Comparison of ENCODE assay signal across 7 cellular contexts in the genomic region with DNA sequence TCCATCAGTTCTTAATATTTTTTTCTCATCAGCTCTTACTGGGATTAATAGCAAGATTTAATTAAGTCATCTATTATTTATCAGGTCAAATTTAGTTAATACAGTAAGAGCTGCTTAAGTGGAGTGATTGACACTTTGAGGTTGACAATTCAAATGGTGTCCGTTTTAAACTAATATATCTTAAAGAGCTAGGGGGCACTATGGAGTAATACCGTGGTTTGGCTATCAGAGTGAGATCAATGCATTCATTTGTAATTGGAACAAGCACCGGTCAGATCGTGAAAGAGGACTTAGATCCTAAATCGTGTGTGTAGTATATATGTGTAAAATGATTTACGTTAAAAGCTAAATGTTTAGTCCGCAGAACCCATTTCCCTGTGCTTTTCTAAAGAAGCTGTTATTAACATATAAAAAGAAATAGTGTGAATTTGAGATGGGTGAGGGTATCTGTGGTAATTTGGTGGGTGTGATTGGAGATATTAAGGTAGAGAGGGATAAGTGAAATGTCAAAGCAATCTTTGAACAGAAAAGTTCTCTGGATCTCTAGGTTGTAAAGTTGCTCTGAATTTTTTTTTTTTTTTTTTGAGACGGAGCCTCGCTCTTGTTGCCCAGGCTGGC. TPM values are rescaled to one million over a fixed set of nuclear protein-coding genes. Genes with fewer than 3 reads are reported as not detected.
A peak's percentile ranks its signal among the peaks of the same experiment; 100 is the strongest.
DNase-seq lines count a peak whose midpoint lies in the region; TF ChIP-seq lines count a peak whose summit lies in the region.

No MANE protein-coding gene starts in this region.

- DNase-seq in EH (ENCODE audit: low read depth), result peak; percentile 40
- DNase-seq in KG1 (lab: John Stamatoyannopoulos, UW), result peak; percentile 38
- peak; percentile 20 for DNase-seq in RPMI8226
- DNase-seq in dorsolateral prefrontal cortex, result no peak
- no peak for DNase-seq in activated CD8-positive, alpha-beta memory T cell treated with anti-CD3 and anti-CD28 coated beads, Interleukin-2, amount 50 U/mL, for 4 hours
- no peak for DNase-seq in GOT3 (lab: John Stamatoyannopoulos, UW)

- no peaks in the 10 kb centered on the region for H3K9me3 ChIP-seq in muscle layer of duodenum (ENCODE audit: control insufficient read depth in 1 of 2, low read length in 2 of 2)

- no peaks in the 10 kb centered on the region for H3K27me3 ChIP-seq in dorsolateral prefrontal cortex
- H3K27me3 ChIP-seq in muscle layer of duodenum (ENCODE audit: low read depth, low read length), result no peaks in the 10 kb centered on the region

- H3K36me3 ChIP-seq in muscle layer of duodenum (ENCODE audit: control insufficient read depth in 1 of 2, insufficient read depth in 2 of 2, low read length in 2 of 2), result no peaks in the 10 kb centered on the region

- peaks cover 5% of the 10 kb centered on the region in 2 donors for H3K4me1 ChIP-seq in muscle layer of duodenum (ENCODE audit: control insufficient read depth in 1 of 2, insufficient read depth in 2 of 2, low read length in 2 of 2)

- peak overlapping the region in 56 of 59 donors; percentile 13 to 100 (median 98) for H3K27ac ChIP-seq in dorsolateral prefrontal cortex
- H3K27ac ChIP-seq in muscle layer of duodenum (ENCODE audit: low read length), result peak overlapping the region; percentile 70

- peak overlapping the region; percentile 61 to 100 (median 95) for H3K4me3 ChIP-seq in dorsolateral prefrontal cortex
- peak overlapping the region; percentile 81 to 85 for H3K4me3 ChIP-seq in muscle layer of duodenum (ENCODE audit: low read depth in 1 of 2, low read length in 2 of 2)

- peak; percentile 46 to 93 (median 76) for TF ChIP-seq CTCF in dorsolateral prefrontal cortex (IDR thresholded peaks at IDR 0.05 in 54 of 56, conservative IDR thresholded peaks at IDR 0.05 in 2 of 56; ENCODE audit: low read depth in 1 of 56, partially characterized antibody in 56 of 56)

- intact Hi-C loops in dorsolateral prefrontal cortex (cut with DNase I), result loop anchor here (5.0 kb wide), 2 partner anchors 152 to 238 kb away; no protein-coding TSS in a partner anchor

RNA-seq across cellular contexts. Expression of a gene that starts 2.3 kb away (rescaled TPM):
- total RNA-seq in dorsolateral prefrontal cortex, result 10 to 100 TPM; 33.1 to 72.4 (median 50.6) TPM

Comparison
In these comparisons a context has a peak if more than half of its experiments do, and no peak if none do; other contexts are left out.
1. DNase-seq: peak in EH (single experiment), KG1 (single experiment) and RPMI8226 (single experiment); none in dorsolateral prefrontal cortex (0 of 10), activated CD8-positive, alpha-beta memory T cell treated with anti-CD3 and anti-CD28 coated beads, Interleukin-2, amount 50 U/mL, for 4 hours (single experiment) and GOT3 (single experiment).